ENCODE assay signal across 12 cellular contexts in genomic region chr6:90072961-90073464, GRCh38.
DNase-seq lines count a peak whose midpoint lies in the region; ATAC-seq lines count a peak whose summit lies in the region.
"Had no signal": no experiment of that assay in that cellular context is flagged by ENCODE, and none has a peak within 500 bp of the region (broad histone marks: within the 10 kb centered on the region; RNA-seq: fewer than 3 reads in every experiment).

No MANE protein-coding gene starts in this region.

- H3K27me3 Mint-ChIP-seq in activated T-cell treated with anti-CD3 and anti-CD28 coated beads, Interleukin-2, amount 50 U/mL, for 24 hours = no peaks in the 10 kb centered on the region
- H3K27me3 Mint-ChIP-seq in stimulated activated naive CD8-positive, alpha-beta T cell treated with anti-CD3 and anti-CD28 coated beads, Interleukin-15, amount 100 ng/mL, for 72 hours = no peaks in the 10 kb centered on the region

- peak overlapping the region; percentile 94 for H3K27ac Mint-ChIP-seq in activated T-cell treated with anti-CD3 and anti-CD28 coated beads, Interleukin-2, amount 50 U/mL, for 24 hours
- peak overlapping the region; percentile 88 to 89 for H3K27ac Mint-ChIP-seq in stimulated activated naive CD8-positive, alpha-beta T cell treated with anti-CD3 and anti-CD28 coated beads, Interleukin-15, amount 100 ng/mL, for 72 hours

- peak; percentile 52 for ATAC-seq in stimulated activated naive CD8-positive, alpha-beta T cell treated with anti-CD3 and anti-CD28 coated beads, Interleukin-15, amount 100 ng/mL, for 72 hours
- no peak for ATAC-seq in HG02885 (IDR thresholded peaks at IDR 0.05; ENCODE audit: poor library complexity, unreplicated experiment)
- ATAC-seq: gastroesophageal sphincter had no signal

- H3K36me3 Mint-ChIP-seq in activated T-cell treated with anti-CD3 and anti-CD28 coated beads, Interleukin-2, amount 50 U/mL, for 24 hours (ENCODE audit: low read depth) = peaks cover 98% of the 10 kb centered on the region

- H3K4me1 Mint-ChIP-seq in activated T-cell treated with anti-CD3 and anti-CD28 coated beads, Interleukin-2, amount 50 U/mL, for 24 hours (ENCODE audit: low read depth) = peaks cover 99% of the 10 kb centered on the region
- peaks cover 91% of the 10 kb centered on the region for H3K4me1 Mint-ChIP-seq in stimulated activated naive CD8-positive, alpha-beta T cell treated with anti-CD3 and anti-CD28 coated beads, Interleukin-15, amount 100 ng/mL, for 72 hours

- no peak for DNase-seq in activated T-cell treated with anti-CD3 and anti-CD28 coated beads, Interleukin-2, amount 50 U/mL, for 24 hours
- no peak for DNase-seq in activated T-cell treated with anti-CD3 and anti-CD28 coated beads, Interleukin-2, amount 50 U/mL, for 48 hours
- DNase-seq in NCI-H69 (lab: John Stamatoyannopoulos, UW) = peak; percentile 48
- peak in 1 of 61 donors; percentile 79 for DNase-seq in caudate nucleus (lab: John Stamatoyannopoulos, UW)
- no peak for DNase-seq in stimulated activated naive CD8-positive, alpha-beta T cell treated with anti-CD3 and anti-CD28 coated beads, Interleukin-15, amount 100 ng/mL, for 72 hours
- DNase-seq in EL = no peak
- no peak for DNase-seq in iPS-NIHi7 (ENCODE audit: extremely low spot score)
- DNase-seq: NCI-H526, SHP77, upper lobe of left lung had no signal

- H3K27ac ChIP-seq in caudate nucleus (ENCODE audit: low read depth, low read length) = peak overlapping the region; percentile 83
- H3K27ac ChIP-seq: gastroesophageal sphincter, upper lobe of left lung had no signal

- H3K9me3 Mint-ChIP-seq in activated T-cell treated with anti-CD3 and anti-CD28 coated beads, Interleukin-2, amount 50 U/mL, for 24 hours = no peaks in the 10 kb centered on the region
- no peaks in the 10 kb centered on the region for H3K9me3 Mint-ChIP-seq in stimulated activated naive CD8-positive, alpha-beta T cell treated with anti-CD3 and anti-CD28 coated beads, Interleukin-15, amount 100 ng/mL, for 72 hours

- peak overlapping the region; percentile 92 for H3K4me3 Mint-ChIP-seq in activated T-cell treated with anti-CD3 and anti-CD28 coated beads, Interleukin-2, amount 50 U/mL, for 24 hours
- H3K4me3 Mint-ChIP-seq in stimulated activated naive CD8-positive, alpha-beta T cell treated with anti-CD3 and anti-CD28 coated beads, Interleukin-15, amount 100 ng/mL, for 72 hours = peak overlapping the region; percentile 74 to 82
